15 cellular contexts compared by ENCODE assay signal in genomic region chr16:72015124-72015523, GRCh38. TPM values are rescaled to one million over a fixed set of nuclear protein-coding genes. Genes with fewer than 3 reads are reported as not detected.
A peak's percentile ranks its signal among the peaks of the same experiment; 100 is the strongest.
DNase-seq lines count a peak whose midpoint lies in the region; ATAC-seq, FAIRE-seq and TF ChIP-seq lines count a peak whose summit lies in the region.
"Had no signal": no experiment of that assay in that cellular context is flagged by ENCODE, and none has a peak within 500 bp of the region (broad histone marks: within the 10 kb centered on the region; RNA-seq: fewer than 3 reads in every experiment).

No MANE protein-coding gene starts in this region.

- ATAC-seq in right lobe of liver (peak in 3 of 4 donors; percentile 9 to 34 (median 20)), GM18502 (IDR thresholded peaks at IDR 0.05; ENCODE audit: poor library complexity, unreplicated experiment) (no peak)

- H4K20me1 ChIP-seq in smooth muscle cell (ENCODE audit: low read depth): no peaks in the 10 kb centered on the region

- no peaks in the 10 kb centered on the region for H3K79me2 ChIP-seq in smooth muscle cell (ENCODE audit: low read depth)

- H3K9me3 ChIP-seq in right lobe of liver (no peaks in the 10 kb centered on the region), small intestine (ENCODE audit: control insufficient read depth, low read depth) (no peaks in the 10 kb centered on the region), smooth muscle cell (replicated peaks; ENCODE audit: low read depth) (no peaks in the 10 kb centered on the region)

- peak overlapping the region; percentile 38 to 64 (median 64) for H3K4me3 ChIP-seq in right lobe of liver
- H3K4me3 ChIP-seq in small intestine (ENCODE audit: low read depth in 1 of 2, low read length in 2 of 2): no peak overlapping the region
- H3K4me3 ChIP-seq in smooth muscle cell: no peak overlapping the region

- intact Hi-C loops in right lobe of liver (cut with DNase I): no loop called here

- H3K9ac ChIP-seq in smooth muscle cell (ENCODE audit: low read depth): no peak overlapping the region

- no peak overlapping the region for H2AFZ ChIP-seq in smooth muscle cell (ENCODE audit: low read depth)

- no peak overlapping the region for H3K4me2 ChIP-seq in smooth muscle cell

- no peaks in the 10 kb centered on the region for H3K27me3 ChIP-seq in right lobe of liver
- no peaks in the 10 kb centered on the region for H3K27me3 ChIP-seq in small intestine (ENCODE audit: control insufficient read depth in 2 of 2, insufficient read depth in 2 of 2, low read length in 2 of 2)
- H3K27me3 ChIP-seq in smooth muscle cell (ENCODE audit: low read depth): no peaks in the 10 kb centered on the region

- TF ChIP-seq CTCF in right lobe of liver (IDR thresholded peaks at IDR 0.05) (peak in 2 of 4 donors; percentile 3 to 7), smooth muscle cell (IDR thresholded peaks at IDR 0.05; ENCODE audit: borderline replicate concordance, insufficient read depth, poor library complexity, severe bottlenecking) (no peak)

- WGBS in right lobe of liver (ENCODE audit: insufficient coverage, low coverage, low lambda C conversion rate, missing lambda C conversion rate): 19% methylated on average over 3 of the region's 3 CpGs
- 81 to 96% (median 90%) methylated on average over 3 of the region's 3 CpGs for WGBS in small intestine, 3 donors
- 95% methylated on average over 3 of the region's 3 CpGs for WGBS in smooth muscle cell (ENCODE audit: low lambda C conversion rate)

- peaks cover 0 to 59% (median 13%) of the 10 kb centered on the region in 4 donors for H3K4me1 ChIP-seq in right lobe of liver
- no peaks in the 10 kb centered on the region for H3K4me1 ChIP-seq in small intestine (ENCODE audit: control insufficient read depth in 2 of 2, insufficient read depth in 1 of 2, low read depth in 1 of 2, low read length in 1 of 2)
- no peaks in the 10 kb centered on the region for H3K4me1 ChIP-seq in smooth muscle cell (ENCODE audit: low read depth)

- H3F3A ChIP-seq in smooth muscle cell (ENCODE audit: low read depth): no peaks in the 10 kb centered on the region

- DNase-seq in NCI-H146 (lab: John Stamatoyannopoulos, UW): peak; percentile 3
- no peak for DNase-seq in NCI-H146 treated with DMSO at 0.1 percent for 48 hours (lab: John Stamatoyannopoulos, UW; ENCODE audit: unreplicated experiment)
- peak; percentile 21 for DNase-seq in NCI-H1092 (lab: John Stamatoyannopoulos, UW)
- no peak for DNase-seq in right lobe of liver
- peak; percentile 20 for DNase-seq in small intestine
- no peak for DNase-seq in smooth muscle cell (lab: John Stamatoyannopoulos, UW; ENCODE audit: unreplicated experiment)
- DNase-seq in NCI-H446 (lab: John Stamatoyannopoulos, UW): no peak
- DNase-seq: GF-D8, GOT3, NCI-H1694 had no signal

- no peak for FAIRE-seq in small intestine (lab: Jason Lieb, UNC)

- H3K36me3 ChIP-seq in right lobe of liver: peaks cover 0 to 5% (median under 1%) of the 10 kb centered on the region in 4 donors
- peaks cover 0 to 2% of the 10 kb centered on the region in 2 donors for H3K36me3 ChIP-seq in small intestine (ENCODE audit: control insufficient read depth in 2 of 2, insufficient read depth in 2 of 2, low read length in 2 of 2)
- no peaks in the 10 kb centered on the region for H3K36me3 ChIP-seq in smooth muscle cell (ENCODE audit: low read depth)

- no peak for TF ChIP-seq POLR2A in right lobe of liver (IDR thresholded peaks at IDR 0.05)

- H3K27ac ChIP-seq in right lobe of liver (peak overlapping the region; percentile 82 to 90 (median 89)), small intestine (ENCODE audit: low read depth in 1 of 2, low read length in 1 of 2) (no peak overlapping the region), smooth muscle cell (ENCODE audit: low read depth) (no peak overlapping the region)
- H3K27ac ChIP-seq: C4-2B had no signal

RNA-seq across cellular contexts. Expression of gene DHODH, which starts 6.6 kb away (rescaled TPM):
- total RNA-seq in right lobe of liver (100 to 1,000 TPM in 1 of 6 experiments, 10 to 100 TPM in 5; 26.7 to 108 (median 74.6) TPM), smooth muscle cell (5.0 and 5.1 TPM in 2 replicates)
- polyA plus RNA-seq in small intestine (1 to 10 TPM; 1.1 to 8.3 (median 2.2) TPM), smooth muscle cell (5.7 and 6.2 TPM in 2 replicates)

RNA-seq across cellular contexts. Expression of gene PKD1L3, which starts 14.9 kb away (rescaled TPM):
- 1 to 10 TPM in 2 of 6 experiments, under 1 TPM in 4; 0.60 to 2.0 (median 0.83) TPM for total RNA-seq in right lobe of liver
- under 1 TPM in 2 of 3 donors, not detected in 1; 0.27 to 0.30 TPM for polyA plus RNA-seq in small intestine
- total RNA-seq in smooth muscle cell: 0.09 TPM in 1 of 2 replicates, not detected in the other
- polyA plus RNA-seq in smooth muscle cell: 0.09 TPM in 1 of 2 replicates, not detected in the other
- total RNA-seq: A172, HT1080, NCI-H460 had no signal

RNA-seq across cellular contexts. Expression of gene HP, which starts 39.2 kb away (rescaled TPM):
- over 10,000 TPM; 42,048 to 58,242 (median 47,923) TPM for total RNA-seq in right lobe of liver
- 10 to 100 TPM in 1 of 3 donors, 1 to 10 TPM in 2; 1.4 to 15.2 (median 4.5) TPM for polyA plus RNA-seq in small intestine
- not detected in 2 replicates for total RNA-seq in smooth muscle cell
- polyA plus RNA-seq in smooth muscle cell: 0.33 and 0.52 TPM in 2 replicates
- total RNA-seq: A172, HT1080, NCI-H460 had no signal

RNA-seq across cellular contexts. Expression of gene HPR, which starts 47.9 kb away (rescaled TPM):
- 100 to 1,000 TPM; 115 to 337 (median 142) TPM for total RNA-seq in right lobe of liver
- 1 to 10 TPM in 2 of 3 donors, not detected in 1; 1.1 to 1.9 TPM for polyA plus RNA-seq in small intestine
- total RNA-seq in smooth muscle cell: 0.18 TPM in 1 of 2 replicates, not detected in the other
- not detected in 2 replicates for polyA plus RNA-seq in smooth muscle cell
- total RNA-seq: A172, HT1080, NCI-H460 had no signal

Comparison
In these comparisons a context has a peak if more than half of its experiments do, and no peak if none do; other contexts are left out.
1. DNase-seq: peak in NCI-H146 (single experiment), NCI-H1092 (single experiment) and small intestine (single experiment); none in NCI-H146 treated with DMSO at 0.1 percent for 48 hours (single experiment), right lobe of liver (0 of 3), smooth muscle cell (single experiment) and NCI-H446 (0 of 2).
2. H3K27ac ChIP-seq: peak in right lobe of liver (3 of 3); none in small intestine (0 of 2) and smooth muscle cell (single experiment).
3. H3K4me3 ChIP-seq: peak in right lobe of liver (3 of 3); none in small intestine (0 of 2) and smooth muscle cell (single experiment).
4. RNA of gene HP, which starts 39.2 kb away (total RNA-seq): 42,048 to 58,242 TPM in right lobe of liver; not detected in smooth muscle cell; every median in the first group is over 1,000 times any median in the second.